ENCODE assay signal across 24 cellular contexts in genomic region chr19:7400815-7401214, GRCh38.
"Had no signal": no experiment of that assay in that cellular context is flagged by ENCODE, and none has a peak within 500 bp of the region (broad histone marks: within the 10 kb centered on the region; RNA-seq: fewer than 3 reads in every experiment).

No MANE protein-coding gene starts in this region.

- FAIRE-seq: TTC549 had no signal

- DNase-seq: activated CD4-positive, CD25-positive, alpha-beta regulatory T cell; activated CD8-positive, alpha-beta memory T cell treated with anti-CD3 and anti-CD28 coated beads, Interleukin-2, amount 50 U/mL, for 4 hours; activated CD8-positive, alpha-beta T cell treated with anti-CD3 and anti-CD28 coated beads for 36 hours; activated effector memory CD4-positive, alpha-beta T cell treated with Interleukin-2 at 50 U/mL for 16 hours; activated naive CD4-positive, alpha-beta T cell; activated T-cell treated with anti-CD3 and anti-CD28 coated beads, Interleukin-2, amount 50 U/mL, for 1 hour; aorta; NCI-H1048; NCI-H1694; NCI-H2029; NCI-H2107; NCI-H2171 treated with DMSO at 0.1 percent for 48 hours; NCI-H226; NCI-H526 treated with DMSO at 0.1 percent for 48 hours; NCI-H82; SIG-M5; T-cell; T-helper 2 cell; T1000 had no signal

- H3K9me3 Mint-ChIP-seq: activated naive CD4-positive, alpha-beta T cell treated with anti-CD3 and anti-CD28 coated beads, Interleukin-2, amount 50 U/mL, for 24 hours; activated T-helper 1 cell treated with anti-CD3 and anti-CD28 coated beads, Interleukin-12 subunit alpha, Interleukin-12 subunit beta, Interleukin-2, Interleukin-4 antibody, amounts not matched to agents 30 ng/mL and 10 ng/mL and 1 ng/mL, durations not matched to agents 14 hours and 24 hours and 36 hours; central memory CD8-positive, alpha-beta T cell; T-cell had no signal

- H3K27ac Mint-ChIP-seq: activated T-helper 1 cell treated with anti-CD3 and anti-CD28 coated beads, Interleukin-12 subunit alpha, Interleukin-12 subunit beta, Interleukin-2, Interleukin-4 antibody, amounts not matched to agents 30 ng/mL and 10 ng/mL and 1 ng/mL, durations not matched to agents 14 hours and 24 hours and 36 hours; brain had no signal

- H3K27me3 Mint-ChIP-seq: activated CD8-positive, alpha-beta T cell treated with anti-CD3 and anti-CD28 coated beads for 36 hours; activated naive CD4-positive, alpha-beta T cell treated with anti-CD3 and anti-CD28 coated beads, Interleukin-2, amount 50 U/mL, for 24 hours; brain; central memory CD8-positive, alpha-beta T cell; T-cell had no signal

- H3K4me3 Mint-ChIP-seq: activated CD8-positive, alpha-beta T cell treated with anti-CD3 and anti-CD28 coated beads for 36 hours; activated naive CD4-positive, alpha-beta T cell treated with anti-CD3 and anti-CD28 coated beads, Interleukin-2, amount 50 U/mL, for 24 hours; activated T-helper 1 cell treated with anti-CD3 and anti-CD28 coated beads, Interleukin-12 subunit alpha, Interleukin-12 subunit beta, Interleukin-2, Interleukin-4 antibody, amounts not matched to agents 30 ng/mL and 10 ng/mL and 1 ng/mL, durations not matched to agents 14 hours and 24 hours and 36 hours; brain; central memory CD8-positive, alpha-beta T cell; T-cell had no signal

- ATAC-seq: activated CD8-positive, alpha-beta T cell treated with anti-CD3 and anti-CD28 coated beads for 36 hours; T-cell had no signal
